In the genomic region with DNA sequence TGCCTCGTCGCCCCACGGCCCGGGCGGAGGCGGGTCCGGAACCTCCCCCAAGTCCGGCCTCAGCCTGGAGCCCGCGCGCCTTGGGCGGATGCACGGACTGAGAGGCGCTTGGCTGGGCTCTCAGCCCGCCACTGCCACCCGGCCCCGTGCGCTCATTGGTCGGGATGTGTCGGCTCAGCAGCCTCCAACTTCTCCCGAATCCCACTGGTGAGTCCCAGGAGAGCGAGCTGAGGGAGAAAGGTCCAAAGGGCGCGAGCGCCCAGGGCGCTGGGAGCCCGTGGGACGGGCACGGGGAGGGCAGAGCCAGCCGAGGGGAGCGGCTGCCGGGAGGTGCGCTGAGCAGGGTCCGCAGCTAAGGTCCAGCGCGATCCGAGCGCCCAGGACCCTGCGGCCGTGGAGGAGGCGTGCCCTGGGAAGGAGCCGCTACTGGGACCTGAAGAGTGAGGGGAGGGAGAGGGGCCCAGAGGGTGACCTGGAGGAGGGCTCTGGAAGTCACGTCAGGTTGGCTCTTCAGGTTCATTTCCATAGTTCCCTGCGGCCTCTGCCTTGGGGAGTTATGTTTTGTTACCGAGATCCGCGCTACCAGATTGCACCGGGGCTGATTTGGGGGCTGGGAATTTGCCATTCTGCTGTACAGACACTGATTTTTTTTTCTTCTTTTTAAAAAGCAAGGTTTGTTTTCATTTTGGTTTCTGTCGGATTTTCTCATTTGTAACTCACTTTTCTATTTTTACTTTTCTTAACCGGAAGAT, we compare ENCODE assay signal across 8 cellular contexts. TPM values are rescaled to one million over a fixed set of nuclear protein-coding genes. Genes with fewer than 3 reads are reported as not detected.
DNase-seq lines count a peak whose midpoint lies in the region; ATAC-seq, FAIRE-seq and TF ChIP-seq lines count a peak whose summit lies in the region.

A gene (plus strand): TSS at position 525 of the 752 bp plus-strand sequence. CDS start 3,849 bp downstream, outside the sequence.

- peaks cover 6% of the 10 kb centered on the region for H3K36me3 ChIP-seq in RWPE2 (ENCODE audit: low read depth)
- H3K36me3 ChIP-seq in esophagus squamous epithelium = no peaks in the 10 kb centered on the region

- ATAC-seq in RWPE2 (ENCODE audit: low read depth) (peak; percentile 90), GM21360 (IDR thresholded peaks at IDR 0.05; ENCODE audit: unreplicated experiment) (no peak)

- WGBS in esophagus squamous epithelium, 2 donors = 5 to 6% methylated on average over 8 to 16 of the region's 50 CpGs

- DNase-seq in NCI-H82 (lab: John Stamatoyannopoulos, UW) (peak; percentile 69), NCI-H82 treated with DMSO at 0.1 percent for 48 hours (lab: John Stamatoyannopoulos, UW; ENCODE audit: unreplicated experiment) (no peak), RWPE2 (ENCODE audit: low spot score) (peak; percentile 55), esophagus squamous epithelium (lab: John Stamatoyannopoulos, UW) (no peak), myocyte (ENCODE audit: low read depth) (peak; percentile 82), NCI-H345 (lab: John Stamatoyannopoulos, UW) (no peak), D721Med (ENCODE audit: insufficient read length, low spot score) (no peak)

- TF ChIP-seq CTCF in RWPE2 (IDR thresholded peaks at IDR 0.05; ENCODE audit: poor library complexity, severe bottlenecking) = no peak
- TF ChIP-seq CTCF in esophagus squamous epithelium (IDR thresholded peaks at IDR 0.05) = no peak
- no peak for TF ChIP-seq CTCF in D721Med (IDR thresholded peaks at IDR 0.05; ENCODE audit: insufficient read depth, missing control alignments)

- H3K4me1 ChIP-seq in RWPE2 (ENCODE audit: insufficient read depth, poor library complexity, severe bottlenecking) (peaks cover 10% of the 10 kb centered on the region), esophagus squamous epithelium (peaks cover 4 to 20% (median 11%) of the 10 kb centered on the region in 3 donors)

- H3K9me3 ChIP-seq in RWPE2 (ENCODE audit: severe bottlenecking) (peaks cover 4% of the 10 kb centered on the region), esophagus squamous epithelium (no peaks in the 10 kb centered on the region)

- H3K27me3 ChIP-seq in RWPE2 (ENCODE audit: insufficient read depth, poor library complexity, severe bottlenecking) (no peaks in the 10 kb centered on the region), esophagus squamous epithelium (peaks cover 0 to 51% (median 0%) of the 10 kb centered on the region in 4 donors)

- H3K4me3 ChIP-seq in RWPE2 (ENCODE audit: severe bottlenecking) = peak within 1 kb of the TSS; percentile 59
- H3K4me3 ChIP-seq in esophagus squamous epithelium = peak within 1 kb of the TSS; percentile 13 to 62 (median 40)

- TF ChIP-seq POLR2A in esophagus squamous epithelium (IDR thresholded peaks at IDR 0.05) = no peak

- intact Hi-C loops in esophagus squamous epithelium (cut with DNase I) = no loop called here

- FAIRE-seq in D721Med (lab: Jason Lieb, UNC) = no peak

- no peak within 1 kb of the TSS for H3K27ac ChIP-seq in RWPE2 (ENCODE audit: poor library complexity, severe bottlenecking)
- H3K27ac ChIP-seq in esophagus squamous epithelium = no peak within 1 kb of the TSS

RNA-seq across cellular contexts. Expression of the gene that starts here (rescaled TPM):
- total RNA-seq in esophagus squamous epithelium = 1 to 10 TPM in 3 of 4 donors, under 1 TPM in 1; 0.27 to 6.2 (median 3.8) TPM
- 132 and 149 TPM in 2 replicates for total RNA-seq in myocyte
- polyA plus RNA-seq in myocyte (2012) = 30.4 TPM

Comparison
In these comparisons a context has a peak if more than half of its experiments do, and no peak if none do; other contexts are left out.
1. RNA of the gene that starts here (total RNA-seq): 132 to 149 TPM in myocyte; 0.27 to 6.2 TPM in esophagus squamous epithelium; every median in the first group is over 10 times any median in the second.
2. DNase-seq: peak in NCI-H82 (single experiment), RWPE2 (single experiment) and myocyte (single experiment); none in NCI-H82 treated with DMSO at 0.1 percent for 48 hours (single experiment), esophagus squamous epithelium (single experiment), NCI-H345 (single experiment) and D721Med (single experiment).